8 cellular contexts compared by ENCODE assay signal in the genomic region with DNA sequence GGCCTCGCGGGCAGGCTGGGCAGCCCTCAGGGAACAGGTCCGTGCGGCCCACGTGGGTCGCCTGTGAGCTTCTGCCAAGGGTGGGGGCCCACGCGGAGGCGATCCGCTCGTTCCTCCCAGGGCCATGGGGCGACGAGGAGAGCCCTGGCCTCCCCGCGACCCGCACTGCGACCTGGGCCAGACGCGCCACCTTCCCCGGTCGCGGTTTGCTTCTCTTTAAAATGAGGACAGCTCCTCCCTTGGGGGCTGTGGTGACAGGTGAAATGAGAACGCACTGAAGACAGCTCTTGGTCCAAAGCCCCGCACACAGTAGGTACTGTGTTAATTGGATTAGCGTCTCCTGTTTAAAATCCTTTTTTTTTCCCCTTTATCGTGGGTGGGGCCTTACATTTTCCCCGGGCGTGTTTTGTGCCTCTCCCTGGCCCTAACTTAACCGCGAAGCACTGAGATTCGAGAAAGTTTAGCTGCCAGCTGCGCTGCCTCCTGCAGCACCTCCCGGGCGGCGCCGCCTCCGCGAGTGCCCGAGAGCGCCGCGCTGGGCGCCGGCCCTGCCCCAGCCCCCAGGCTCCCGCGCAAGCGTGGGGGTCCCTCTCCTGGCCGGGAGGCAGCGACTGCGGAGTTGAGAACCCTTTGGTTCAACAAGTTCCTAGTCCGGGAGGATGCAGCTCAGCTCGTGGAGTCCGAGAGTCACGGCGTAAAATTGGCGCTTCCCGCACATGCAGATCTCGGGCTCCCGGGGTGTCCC. TPM values are rescaled to one million over a fixed set of nuclear protein-coding genes. Genes with fewer than 3 reads are reported as not detected.
DNase-seq lines count a peak whose midpoint lies in the region; ATAC-seq and TF ChIP-seq lines count a peak whose summit lies in the region.

No MANE protein-coding gene starts in this region.

- H3K36me3 ChIP-seq in SJSA1 (no peaks in the 10 kb centered on the region), right atrium auricular region (no peaks in the 10 kb centered on the region), psoas muscle (ENCODE audit: insufficient read depth in 1 of 2, low read depth in 1 of 2) (no peaks in the 10 kb centered on the region)

- intact Hi-C loops in psoas muscle (cut with DNase I): loop anchor here (2.0 to 10.0 kb wide), 3 partner anchors 98 to 159 kb away; no protein-coding TSS in a partner anchor

- peak in 1 of 2 donors; percentile 44 for TF ChIP-seq CTCF in right atrium auricular region (IDR thresholded peaks at IDR 0.05)
- peak; percentile 9 for TF ChIP-seq CTCF in psoas muscle (IDR thresholded peaks at IDR 0.05)

- no peak overlapping the region for H3K27ac ChIP-seq in SJSA1
- H3K27ac ChIP-seq in right atrium auricular region: peak overlapping the region in 1 of 2 donors; percentile 80
- no peak overlapping the region for H3K27ac ChIP-seq in psoas muscle

- DNase-seq in EL (peak; percentile 61), SJSA1 (ENCODE audit: low read depth in 1 of 2, low spot score in 2 of 2) (peak in 1 of 2 experiments; percentile 55), anterior cingulate cortex (lab: John Stamatoyannopoulos, UW) (peak in 33 of 58 donors; percentile 14 to 51 (median 31)), right atrium auricular region (ENCODE audit: low spot score) (no peak), psoas muscle (peak in 1 of 2 donors; percentile 68)

- H3K4me1 ChIP-seq in SJSA1 (replicated peaks): peaks cover 38% of the 10 kb centered on the region
- peaks cover 0 to 45% of the 10 kb centered on the region in 2 donors for H3K4me1 ChIP-seq in right atrium auricular region
- no peaks in the 10 kb centered on the region for H3K4me1 ChIP-seq in psoas muscle

- WGBS in psoas muscle, 3 donors: 2 to 5% (median 4%) methylated on average over 50 to 59 of the region's 59 CpGs

- H3K4me3 ChIP-seq in SJSA1 (peak overlapping the region; percentile 75), right atrium auricular region (peak overlapping the region; percentile 73 to 78), psoas muscle (peak overlapping the region; percentile 76)

- no peaks in the 10 kb centered on the region for H3K9me3 ChIP-seq in SJSA1 (replicated peaks)
- H3K9me3 ChIP-seq in right atrium auricular region: no peaks in the 10 kb centered on the region
- H3K9me3 ChIP-seq in psoas muscle: no peaks in the 10 kb centered on the region

- H3K27me3 ChIP-seq in SJSA1 (replicated peaks) (no peaks in the 10 kb centered on the region), right atrium auricular region (no peaks in the 10 kb centered on the region), psoas muscle (ENCODE audit: insufficient read depth in 3 of 3, low read length in 2 of 3) (peaks cover 0 to 4% (median 0%) of the 10 kb centered on the region in 3 donors)

- ATAC-seq in HG02763 (IDR thresholded peaks at IDR 0.05; ENCODE audit: unreplicated experiment) (peak; percentile 4), psoas muscle (peak; percentile 17 to 47 (median 40)), HG03097 (IDR thresholded peaks at IDR 0.05; ENCODE audit: low FRiP score, unreplicated experiment) (no peak), HG02623 (IDR thresholded peaks at IDR 0.05; ENCODE audit: unreplicated experiment) (no peak)

RNA-seq across cellular contexts. Expression of gene HPCAL1, which starts 1.1 kb away (rescaled TPM):
- total RNA-seq in SJSA1 (2014; rRNA removed; shearing (Covaris generic)): 56.8 and 60.3 TPM in 2 replicates
- 10 to 100 TPM; 28.7 to 35.5 TPM for total RNA-seq in right atrium auricular region
- 100 to 1,000 TPM in 1 of 4 donors, 10 to 100 TPM in 3; 16.1 to 101 (median 25.9) TPM for total RNA-seq in psoas muscle
- polyA plus RNA-seq in psoas muscle: 100 to 1,000 TPM in 1 of 3 donors, 10 to 100 TPM in 2; 20.0 to 182 (median 42.9) TPM

Comparison
In these comparisons a context has a peak if more than half of its experiments do, and no peak if none do; other contexts are left out.
1. ATAC-seq: peak in HG02763 (single experiment) and psoas muscle (4 of 4); none in HG03097 (single experiment) and HG02623 (single experiment).
2. Peak in every context shown above with its lines, with median percentiles within 50 percentile points of each other: H3K4me3 ChIP-seq.